7 cellular contexts compared by ENCODE assay signal in genomic region chr2:96739051-96739632, GRCh38. TPM values are rescaled to one million over a fixed set of nuclear protein-coding genes. Genes with fewer than 3 reads are reported as not detected.
DNase-seq lines count a peak whose midpoint lies in the region; TF ChIP-seq lines count a peak whose summit lies in the region.

No MANE protein-coding gene starts in this region.

- peak overlapping the region; percentile 50 for H3K9ac ChIP-seq in HUES48 (ENCODE audit: low read depth, low read length)

- H3K27ac ChIP-seq in HUES48 (ENCODE audit: low read depth, low read length) (peak overlapping the region; percentile 71), stomach (peak overlapping the region; percentile 63 to 86 (median 77))

- H3K36me3 ChIP-seq in HUES48 (ENCODE audit: control insufficient read depth, insufficient read depth, low read length) (peaks cover 38% of the 10 kb centered on the region), stomach (peaks cover 4 to 35% (median 20%) of the 10 kb centered on the region in 4 donors)

- peak overlapping the region; percentile 92 for H3K4me3 Mint-ChIP-seq in activated T-helper 2 cell treated with anti-CD3 and anti-CD28 coated beads, Interferon-gamma antibody, Interleukin-2, Interleukin-4, amounts not matched to agents 10 μg/mL and 5 μg/mL and 100 μg/mL, durations not matched to agents 14 hours and 24 hours and 36 hours (ENCODE audit: low read depth)

- no peak for TF ChIP-seq EP300 in stomach (IDR thresholded peaks at IDR 0.05)

- H3K4me3 ChIP-seq in HUES48 (ENCODE audit: low read depth, low read length): peak overlapping the region; percentile 91
- H3K4me3 ChIP-seq in stomach: peak overlapping the region; percentile 63 to 98 (median 90)

- no peak for TF ChIP-seq CTCF in stomach (IDR thresholded peaks at IDR 0.05)

- no peak for TF ChIP-seq POLR2A in stomach (IDR thresholded peaks at IDR 0.05)

- H3K9me3 Mint-ChIP-seq in activated T-helper 2 cell treated with anti-CD3 and anti-CD28 coated beads, Interferon-gamma antibody, Interleukin-2, Interleukin-4, amounts not matched to agents 10 μg/mL and 5 μg/mL and 100 μg/mL, durations not matched to agents 14 hours and 24 hours and 36 hours: no peaks in the 10 kb centered on the region

- H3K27me3 ChIP-seq in HUES48 (ENCODE audit: control insufficient read depth, insufficient read depth, low read length) (no peaks in the 10 kb centered on the region), stomach (no peaks in the 10 kb centered on the region)

- H3K4me1 ChIP-seq in HUES48 (ENCODE audit: control insufficient read depth, insufficient read depth, low read length): 0 out of 2 replicates have a peak, but pooled peaks cover 3% of the 10 kb centered on the region
- H3K4me1 ChIP-seq in stomach: peaks cover 8 to 60% (median 38%) of the 10 kb centered on the region in 4 donors

- peaks cover 22% of the 10 kb centered on the region for H3K4me1 Mint-ChIP-seq in activated T-helper 2 cell treated with anti-CD3 and anti-CD28 coated beads, Interferon-gamma antibody, Interleukin-2, Interleukin-4, amounts not matched to agents 10 μg/mL and 5 μg/mL and 100 μg/mL, durations not matched to agents 14 hours and 24 hours and 36 hours (ENCODE audit: low read depth)

- H3K27me3 Mint-ChIP-seq in activated T-helper 2 cell treated with anti-CD3 and anti-CD28 coated beads, Interferon-gamma antibody, Interleukin-2, Interleukin-4, amounts not matched to agents 10 μg/mL and 5 μg/mL and 100 μg/mL, durations not matched to agents 14 hours and 24 hours and 36 hours (ENCODE audit: low read depth): peaks cover 2% of the 10 kb centered on the region

- no peak for DNase-seq in activated T-helper 2 cell treated with anti-CD3 and anti-CD28 coated beads, Interferon-gamma antibody, Interleukin-2, Interleukin-4, amounts not matched to agents 10 μg/mL and 5 μg/mL and 100 μg/mL, durations not matched to agents 14 hours and 24 hours and 36 hours (ENCODE audit: low spot score)
- peak; percentile 20 for DNase-seq in iris pigment epithelial cell (ENCODE audit: low read depth)
- no peak for DNase-seq in stomach
- DNase-seq in ureter (ENCODE audit: low spot score): no peak
- no peak for DNase-seq in SIG-M5 (lab: John Stamatoyannopoulos, UW)
- DNase-seq in GF-D8 (lab: John Stamatoyannopoulos, UW): no peak

- H3K36me3 Mint-ChIP-seq in activated T-helper 2 cell treated with anti-CD3 and anti-CD28 coated beads, Interferon-gamma antibody, Interleukin-2, Interleukin-4, amounts not matched to agents 10 μg/mL and 5 μg/mL and 100 μg/mL, durations not matched to agents 14 hours and 24 hours and 36 hours (ENCODE audit: low read depth): peaks cover 15% of the 10 kb centered on the region

- 6 to 12% (median 9%) methylated on average over 4 of the region's 4 CpGs for WGBS in stomach, 5 donors

- peak overlapping the region; percentile 71 for H3K27ac Mint-ChIP-seq in activated T-helper 2 cell treated with anti-CD3 and anti-CD28 coated beads, Interferon-gamma antibody, Interleukin-2, Interleukin-4, amounts not matched to agents 10 μg/mL and 5 μg/mL and 100 μg/mL, durations not matched to agents 14 hours and 24 hours and 36 hours

- intact Hi-C loops in activated T-helper 2 cell treated with anti-CD3 and anti-CD28 coated beads, Interferon-gamma antibody, Interleukin-2, Interleukin-4, amounts not matched to agents 10 μg/mL and 5 μg/mL and 100 μg/mL, durations not matched to agents 14 hours and 24 hours and 36 hours (cut with micrococcal nuclease): no loop called here
- intact Hi-C loops in stomach (cut with DNase I; ENCODE audit: low total_unique reads): no loop called here

- H3K9me3 ChIP-seq in HUES48 (ENCODE audit: control insufficient read depth, insufficient read depth, low read length): no peaks in the 10 kb centered on the region
- H3K9me3 ChIP-seq in stomach: no peaks in the 10 kb centered on the region

RNA-seq across cellular contexts. Expression of gene LMAN2L, which starts 0.7 kb away (rescaled TPM):
- 6.0 and 7.0 TPM in 2 replicates for total RNA-seq in activated T-helper 2 cell treated with anti-CD3 and anti-CD28 coated beads, Interferon-gamma antibody, Interleukin-2, Interleukin-4, amounts not matched to agents 10 μg/mL and 5 μg/mL and 100 μg/mL, durations not matched to agents 14 hours and 24 hours and 36 hours
- total RNA-seq in stomach (10 to 100 TPM in 2 of 5 donors, 1 to 10 TPM in 3; 1.4 to 17.1 (median 7.0) TPM), ureter (19.1 TPM)
- polyA plus RNA-seq in stomach: 10 to 100 TPM in 1 of 3 donors, 1 to 10 TPM in 2; 1.4 to 11.4 (median 4.7) TPM

RNA-seq across cellular contexts. Expression of gene CNNM4, which starts 21.6 kb away (rescaled TPM):
- 10.1 and 11.3 TPM in 2 replicates for total RNA-seq in activated T-helper 2 cell treated with anti-CD3 and anti-CD28 coated beads, Interferon-gamma antibody, Interleukin-2, Interleukin-4, amounts not matched to agents 10 μg/mL and 5 μg/mL and 100 μg/mL, durations not matched to agents 14 hours and 24 hours and 36 hours
- total RNA-seq in stomach (10 to 100 TPM in 1 of 5 donors, 1 to 10 TPM in 4; 1.2 to 26.6 (median 5.1) TPM), ureter (16.0 TPM)
- 1 to 10 TPM; 1.4 to 2.8 (median 2.1) TPM for polyA plus RNA-seq in stomach
